In genomic region chr11:125494987-125495725, GRCh38 we compare ENCODE assay signal across 1 cellular context.
A peak's percentile ranks its signal among the peaks of the same experiment; 100 is the strongest.
TF ChIP-seq lines count a peak whose summit lies in the region.

No MANE protein-coding gene starts in this region.

TF ChIP-seq in HepG2, 621 proteins besides CTCF, POLR2A, EP300 and RAD21 (continued from another document):
- TF ChIP-seq REST (IDR thresholded peaks at IDR 0.05; ENCODE audit: borderline replicate concordance in 1 of 2, low read depth in 1 of 2, low read length in 2 of 2) (no peak), ZNF263 (CRISPR knock-in tag; IDR thresholded peaks at IDR 0.05) (0 out of 2 replicates have a peak, but pooled peaks have one; percentile 22), HNRNPLL (IDR thresholded peaks at IDR 0.05; ENCODE audit: low read depth, low read length, poor library complexity, severe bottlenecking) (peak; percentile 76), IRX3 (CRISPR knock-in tag; IDR thresholded peaks at IDR 0.05; ENCODE audit: borderline replicate concordance, low read depth) (no peak), MIER3 (CRISPR knock-in tag; IDR thresholded peaks at IDR 0.05; ENCODE audit: borderline replicate concordance) (no peak), CEBPZ (IDR thresholded peaks at IDR 0.05; ENCODE audit: low read length) (no peak)
